ENCODE assay signal across 1 cellular context in the genomic region with DNA sequence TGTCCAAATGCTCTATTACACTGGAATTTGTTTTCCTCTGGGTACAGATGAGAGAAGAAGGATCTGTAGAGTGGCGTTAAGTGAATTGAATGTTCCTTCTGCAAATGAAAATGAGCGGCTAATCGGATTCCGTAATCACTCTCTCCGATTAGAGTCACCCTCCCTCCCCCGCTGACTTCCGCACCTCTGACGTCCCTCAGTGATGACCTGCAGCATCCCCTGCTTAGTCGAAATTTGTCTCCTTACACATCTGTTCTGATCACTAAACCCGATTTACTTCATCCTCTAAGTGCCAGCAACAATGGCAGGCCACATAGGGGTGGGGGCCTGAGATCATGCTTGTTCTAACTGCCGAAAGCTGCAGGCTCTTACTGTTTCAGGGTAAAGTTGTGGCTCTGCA.
TF ChIP-seq lines count a peak whose summit lies in the region.

No MANE protein-coding gene starts in this region.

TF ChIP-seq in HepG2, 621 proteins besides CTCF, POLR2A, EP300 and RAD21 (continued from another document):
- TF ChIP-seq AHDC1 (CRISPR knock-in tag; IDR thresholded peaks at IDR 0.05; ENCODE audit: borderline replicate concordance) (no peak), ZNF766 (CRISPR knock-in tag; IDR thresholded peaks at IDR 0.05; ENCODE audit: borderline replicate concordance) (no peak), SKIL (CRISPR knock-in tag; IDR thresholded peaks at IDR 0.05; ENCODE audit: borderline replicate concordance) (no peak), RELA (CRISPR knock-in tag; IDR thresholded peaks at IDR 0.05) (no peak)
- TF ChIP-seq, protein P1, sequence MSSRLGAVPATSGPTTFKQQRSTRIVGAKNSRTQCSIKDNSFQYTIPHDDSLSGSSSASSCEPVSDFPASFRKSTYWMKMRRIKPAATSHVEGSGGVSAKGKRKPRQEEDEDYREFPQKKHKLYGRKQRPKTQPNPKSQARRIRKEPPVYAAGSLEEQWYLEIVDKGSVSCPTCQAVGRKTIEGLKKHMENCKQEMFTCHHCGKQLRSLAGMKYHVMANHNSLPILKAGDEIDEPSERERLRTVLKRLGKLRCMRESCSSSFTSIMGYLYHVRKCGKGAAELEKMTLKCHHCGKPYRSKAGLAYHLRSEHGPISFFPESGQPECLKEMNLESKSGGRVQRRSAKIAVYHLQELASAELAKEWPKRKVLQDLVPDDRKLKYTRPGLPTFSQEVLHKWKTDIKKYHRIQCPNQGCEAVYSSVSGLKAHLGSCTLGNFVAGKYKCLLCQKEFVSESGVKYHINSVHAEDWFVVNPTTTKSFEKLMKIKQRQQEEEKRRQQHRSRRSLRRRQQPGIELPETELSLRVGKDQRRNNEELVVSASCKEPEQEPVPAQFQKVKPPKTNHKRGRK (CRISPR knock-in tag; IDR thresholded peaks at IDR 0.05) = no peak
